Comparison of ENCODE assay signal across 19 cellular contexts in genomic region chr10:48494073-48494472, GRCh38.
DNase-seq lines count a peak whose midpoint lies in the region; ATAC-seq and TF ChIP-seq lines count a peak whose summit lies in the region.
"Had no signal": no experiment of that assay in that cellular context is flagged by ENCODE, and none has a peak within 500 bp of the region (broad histone marks: within the 10 kb centered on the region; RNA-seq: fewer than 3 reads in every experiment).

No MANE protein-coding gene starts in this region.

- H3K4me3 ChIP-seq in DND-41 (ENCODE audit: low read depth in 1 of 2, low read length in 2 of 2) (no peak overlapping the region), mesenchymal stem cell (ENCODE audit: insufficient read depth in 1 of 2, low read depth in 1 of 2, low read length in 2 of 2) (no peak overlapping the region)
- H3K4me3 ChIP-seq: PC-9, SK-N-MC had no signal

- ATAC-seq in DND-41 (ENCODE audit: insufficient read depth, low read depth): peak; percentile 89
- ATAC-seq in HG03025 (IDR thresholded peaks at IDR 0.05; ENCODE audit: low FRiP score, unreplicated experiment): no peak

- no peaks in the 10 kb centered on the region for H3K36me3 ChIP-seq in DND-41 (ENCODE audit: insufficient read depth, low read length)
- H3K36me3 ChIP-seq in mesenchymal stem cell (ENCODE audit: control insufficient read depth in 1 of 2, insufficient read depth in 2 of 2, low read depth in 1 of 2, low read length in 2 of 2): peaks cover 0 to 80% of the 10 kb centered on the region in 2 experiments

- H4K91ac ChIP-seq in mesenchymal stem cell (ENCODE audit: low read length): no peak overlapping the region

- H4K8ac ChIP-seq in mesenchymal stem cell (ENCODE audit: low read length): no peak overlapping the region

- no peaks in the 10 kb centered on the region for H3K79me2 ChIP-seq in DND-41 (ENCODE audit: insufficient read depth, low read length)

- H3K4me2 ChIP-seq in DND-41 (ENCODE audit: insufficient read depth, low read length) (no peak overlapping the region), mesenchymal stem cell (ENCODE audit: low read length, poor library complexity, severe bottlenecking) (no peak overlapping the region)
- H3K4me2 ChIP-seq: PC-9 had no signal

- no peak overlapping the region for H3K27ac ChIP-seq in DND-41 (ENCODE audit: low read length)
- no peak overlapping the region for H3K27ac ChIP-seq in mesenchymal stem cell (ENCODE audit: low read length, poor library complexity, severe bottlenecking)
- H3K27ac ChIP-seq: PC-9, SK-N-MC had no signal

- peak overlapping the region in 1 of 2 experiments; percentile 72 for H3K14ac ChIP-seq in mesenchymal stem cell (ENCODE audit: low read length in 2 of 2)

- H2BK15ac ChIP-seq in mesenchymal stem cell (ENCODE audit: low read depth, poor library complexity, severe bottlenecking): no peak overlapping the region

- H3K4ac ChIP-seq in mesenchymal stem cell (ENCODE audit: low read depth in 1 of 2, low read length in 2 of 2): no peak overlapping the region

- 0 out of 2 replicates have a peak, but pooled peaks cover 2% of the 10 kb centered on the region for H4K20me1 ChIP-seq in DND-41 (ENCODE audit: insufficient read depth, low read length)

- H3K9ac ChIP-seq in DND-41 (ENCODE audit: low read depth, low read length) (no peak overlapping the region), mesenchymal stem cell (ENCODE audit: low read length) (no peak overlapping the region)

- H2BK120ac ChIP-seq in mesenchymal stem cell (ENCODE audit: low read depth, low read length): no peak overlapping the region

- H2AFZ ChIP-seq in DND-41 (ENCODE audit: low read depth, low read length) (no peak overlapping the region), mesenchymal stem cell (ENCODE audit: low read depth, low read length) (no peak overlapping the region)
- H2AFZ ChIP-seq: PC-9 had no signal

- H3K23ac ChIP-seq in mesenchymal stem cell (ENCODE audit: low read length in 2 of 2): no peak overlapping the region

- H3K4me1 ChIP-seq in DND-41 (ENCODE audit: insufficient read depth, low read length): peaks cover 5% of the 10 kb centered on the region; the same call in 1 of the 2 replicates
- H3K4me1 ChIP-seq in mesenchymal stem cell (ENCODE audit: control insufficient read depth, insufficient read depth, low read depth, low read length): peaks cover 15% of the 10 kb centered on the region

- TF ChIP-seq CTCF in DND-41 (IDR thresholded peaks at IDR 0.05; ENCODE audit: borderline replicate concordance, extremely low read depth, low read length, poor library complexity, severe bottlenecking): no peak

- H3K27me3 ChIP-seq in DND-41 (ENCODE audit: insufficient read depth, low read length, poor library complexity): no peaks in the 10 kb centered on the region
- H3K27me3 ChIP-seq in mesenchymal stem cell (ENCODE audit: control insufficient read depth in 1 of 2, insufficient read depth in 1 of 2, low read length in 2 of 2): no peaks in the 10 kb centered on the region

- H2BK5ac ChIP-seq in mesenchymal stem cell (ENCODE audit: low read depth, low read length, poor library complexity, severe bottlenecking): no peak overlapping the region

- no peaks in the 10 kb centered on the region for H3K9me3 ChIP-seq in DND-41 (ENCODE audit: insufficient read depth, low read length, severe bottlenecking)
- H3K9me3 ChIP-seq in mesenchymal stem cell (ENCODE audit: control insufficient read depth, low read length): no peaks in the 10 kb centered on the region

- WGBS in mesenchymal stem cell: 92% methylated on average over 8 of the region's 8 CpGs

- no peak overlapping the region for H2BK12ac ChIP-seq in mesenchymal stem cell (ENCODE audit: low read length in 2 of 2)

- no peak overlapping the region for H3K18ac ChIP-seq in mesenchymal stem cell (ENCODE audit: low read depth in 1 of 2, low read length in 2 of 2)

- H3K79me1 ChIP-seq in mesenchymal stem cell (replicated peaks; ENCODE audit: low read length, poor library complexity, severe bottlenecking): peaks cover 20% of the 10 kb centered on the region

- no peak overlapping the region for H2AK5ac ChIP-seq in mesenchymal stem cell (ENCODE audit: low read length, severe bottlenecking)

- peak; percentile 7 for DNase-seq in NCI-H510A treated with DMSO at 0.1 percent for 48 hours (lab: John Stamatoyannopoulos, UW)
- no peak for DNase-seq in NCI-H510A (lab: John Stamatoyannopoulos, UW)
- DNase-seq in DND-41: peak; percentile 60
- peak; percentile 26 for DNase-seq in SW480 (ENCODE audit: low spot score)
- peak; percentile 54 for DNase-seq in kidney tubule cell (ENCODE audit: low spot score)
- no peak for DNase-seq in mesenchymal stem cell
- DNase-seq in HT-29 (ENCODE audit: low spot score): no peak
- DNase-seq: activated CD4-positive, alpha-beta T cell treated with anti-CD3 and anti-CD28 coated beads, Interleukin-2, amount 50 U/mL, for 48 hours; anterior cingulate cortex; effector memory CD4-positive, alpha-beta T cell; NCI-H1092; NCI-H82; nephron progenitor cell; stimulated activated CD4-positive, alpha-beta T cell treated with anti-CD3 and anti-CD28 coated beads, Interleukin-12 subunit alpha, Interleukin-12 subunit beta, amount 100 ng/mL, for 4 hours; stimulated activated naive CD4-positive, alpha-beta T cell; trophoblast cell had no signal

Comparison
In these comparisons a context has a peak if more than half of its experiments do, and no peak if none do; other contexts are left out.
1. DNase-seq: peak in NCI-H510A treated with DMSO at 0.1 percent for 48 hours (single experiment), DND-41 (single experiment), SW480 (single experiment) and kidney tubule cell (single experiment); none in NCI-H510A (single experiment), mesenchymal stem cell (single experiment) and HT-29 (single experiment).